ENCODE assay signal across 20 cellular contexts in the genomic region with DNA sequence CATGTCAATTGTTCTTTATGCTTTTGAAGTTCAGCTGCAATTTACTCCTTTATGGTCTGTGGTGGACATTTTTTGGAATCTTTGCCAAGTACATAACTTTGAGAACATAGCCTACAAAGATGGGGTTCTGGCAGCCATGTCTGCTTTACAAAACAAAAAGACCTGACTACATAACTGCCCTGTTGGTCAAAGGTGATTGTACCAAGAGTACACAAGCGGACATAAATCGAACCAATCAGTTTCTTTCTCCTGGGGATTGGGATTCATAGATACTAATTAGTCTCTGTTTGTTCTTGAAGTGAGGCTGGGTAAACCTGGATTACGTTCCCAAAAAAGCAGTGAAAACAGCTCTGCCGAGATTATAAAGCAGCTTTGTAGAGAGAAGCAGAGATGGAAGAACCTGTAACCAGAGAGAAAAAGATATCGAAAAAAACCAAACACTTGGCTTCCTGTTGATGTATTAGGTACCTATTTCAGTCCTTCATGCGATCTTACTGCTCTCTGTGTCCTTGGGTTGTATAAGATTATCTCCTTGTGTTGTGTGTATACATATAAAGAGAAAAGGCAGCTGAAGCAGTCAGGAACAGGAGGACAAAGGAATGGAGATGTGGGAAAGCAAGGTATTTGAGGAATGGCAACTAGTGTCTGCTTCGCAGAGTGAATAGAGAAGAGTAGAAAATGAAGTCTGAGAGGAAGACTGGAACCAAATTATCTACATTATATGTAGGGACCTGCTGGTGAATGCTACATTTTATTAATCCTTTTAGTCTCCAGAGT. TPM values are rescaled to one million over a fixed set of nuclear protein-coding genes. Genes with fewer than 3 reads are reported as not detected.
DNase-seq lines count a peak whose midpoint lies in the region; ATAC-seq and TF ChIP-seq lines count a peak whose summit lies in the region.
"Had no signal": no experiment of that assay in that cellular context is flagged by ENCODE, and none has a peak within 500 bp of the region (broad histone marks: within the 10 kb centered on the region; RNA-seq: fewer than 3 reads in every experiment).

No MANE protein-coding gene starts in this region.

- peak overlapping the region; percentile 10 for H3K27ac Mint-ChIP-seq in activated T-cell treated with anti-CD3 and anti-CD28 coated beads, Interleukin-2, amount 50 U/mL, for 72 hours
- no peak overlapping the region for H3K27ac Mint-ChIP-seq in GM23338
- peak overlapping the region in 1 of 2 donors; percentile 100 for H3K27ac Mint-ChIP-seq in natural killer cell treated with Interleukin-12 subunit alpha and Interleukin-12 subunit beta and Interleukin-15 and Interleukin-18, amount 100 ng/mL, for 72 hours

- no peaks in the 10 kb centered on the region for H3K27me3 ChIP-seq in GM23338 (ENCODE audit: insufficient read depth)
- H3K27me3 ChIP-seq in adipocyte (replicated peaks; ENCODE audit: control insufficient read depth, insufficient read depth, low read length): no peaks in the 10 kb centered on the region
- H3K27me3 ChIP-seq: esophagus muscularis mucosa had no signal

- ATAC-seq in activated T-cell treated with anti-CD3 and anti-CD28 coated beads, Interleukin-2, amount 50 U/mL, for 72 hours (replicated peaks in 1 of 2): no peak
- ATAC-seq in GM23338: no peak
- no peak for ATAC-seq in natural killer cell treated with Interleukin-12 subunit alpha and Interleukin-12 subunit beta and Interleukin-15 and Interleukin-18, amount 100 ng/mL, for 72 hours
- no peak for ATAC-seq in GM18873 (IDR thresholded peaks at IDR 0.05; ENCODE audit: low FRiP score, unreplicated experiment)
- ATAC-seq: GM12878, left ventricle myocardium superior had no signal

- H3K36me3 ChIP-seq in GM23338 (ENCODE audit: insufficient read depth): no peaks in the 10 kb centered on the region
- H3K36me3 ChIP-seq in adipocyte (ENCODE audit: control insufficient read depth, insufficient read depth, low read length, severe bottlenecking): no peaks in the 10 kb centered on the region
- H3K36me3 ChIP-seq: esophagus muscularis mucosa, prostate gland, thoracic aorta had no signal

- H3K4me3 ChIP-seq in GM23338: peak overlapping the region; percentile 27
- H3K4me3 ChIP-seq in adipocyte (ENCODE audit: low read length): no peak overlapping the region
- H3K4me3 ChIP-seq: esophagus muscularis mucosa, GM12878, prostate gland, SK-N-MC, thoracic aorta had no signal

- no peaks in the 10 kb centered on the region for H3K27me3 Mint-ChIP-seq in activated T-cell treated with anti-CD3 and anti-CD28 coated beads, Interleukin-2, amount 50 U/mL, for 72 hours (ENCODE audit: low read depth)
- peaks cover 11% of the 10 kb centered on the region for H3K27me3 Mint-ChIP-seq in GM23338 (ENCODE audit: insufficient read depth, low read depth, poor library complexity)
- no peaks in the 10 kb centered on the region for H3K27me3 Mint-ChIP-seq in natural killer cell treated with Interleukin-12 subunit alpha and Interleukin-12 subunit beta and Interleukin-15 and Interleukin-18, amount 100 ng/mL, for 72 hours

- no peak for TF ChIP-seq CTCF in GM23338 (conservative IDR thresholded peaks at IDR 0.05; ENCODE audit: low read depth in 2 of 2)

- no peak for DNase-seq in activated T-cell treated with anti-CD3 and anti-CD28 coated beads, Interleukin-2, amount 50 U/mL, for 72 hours
- DNase-seq in activated T-cell treated with anti-CD3 and anti-CD28 coated beads for 4 hours (no peak), GM23338 (ENCODE audit: low spot score) (peak; percentile 57), adipocyte (ENCODE audit: low read depth) (peak; percentile 47), T1000 (lab: John Stamatoyannopoulos, UW) (no peak), KG1 (lab: John Stamatoyannopoulos, UW) (no peak)
- DNase-seq in natural killer cell treated with Interleukin-12 subunit alpha and Interleukin-12 subunit beta and Interleukin-15 and Interleukin-18, amount 100 ng/mL, for 72 hours (ENCODE audit: low spot score): no peak
- DNase-seq: central memory CD4-positive, alpha-beta T cell; left ventricle myocardium superior; NCI-H2081; NCI-H524 treated with DMSO at 0.1 percent for 48 hours; PC-9; stimulated activated CD4-positive, alpha-beta T cell treated with anti-CD3 and anti-CD28 coated beads, Interleukin-4, amount 100 ng/mL, for 4 hours; stimulated activated CD8-positive, alpha-beta memory T cell treated with anti-CD3 and anti-CD28 coated beads, Interleukin-4, amount 100 ng/mL, for 48 hours had no signal

- H2AFZ ChIP-seq in GM23338: no peak overlapping the region
- H2AFZ ChIP-seq: PC-9 had no signal

- peak overlapping the region; percentile 85; the same call in 1 of the 2 replicates for H3K4me2 ChIP-seq in GM23338

- peaks cover 16% of the 10 kb centered on the region for H3K79me2 ChIP-seq in GM23338 (replicated peaks; ENCODE audit: insufficient read depth)

- H3F3A ChIP-seq in GM23338 (replicated peaks; ENCODE audit: low read depth): no peaks in the 10 kb centered on the region

- H3K36me3 Mint-ChIP-seq in activated T-cell treated with anti-CD3 and anti-CD28 coated beads, Interleukin-2, amount 50 U/mL, for 72 hours (ENCODE audit: insufficient read depth in 2 of 2): peaks cover 1 to 3% of the 10 kb centered on the region in 2 donors
- H3K36me3 Mint-ChIP-seq in GM23338 (ENCODE audit: low read depth): no peaks in the 10 kb centered on the region; the same call in 2 of the 3 replicates
- peaks cover 6% of the 10 kb centered on the region for H3K36me3 Mint-ChIP-seq in natural killer cell treated with Interleukin-12 subunit alpha and Interleukin-12 subunit beta and Interleukin-15 and Interleukin-18, amount 100 ng/mL, for 72 hours

- 0 out of 2 replicates have a peak overlapping the region, but pooled peaks have one; percentile 1 for H3K27ac ChIP-seq in GM23338 (ENCODE audit: low read depth)
- H3K27ac ChIP-seq: esophagus muscularis mucosa, PC-9, prostate gland, SK-N-MC, thoracic aorta had no signal

- H3K9me3 ChIP-seq in adipocyte (ENCODE audit: control insufficient read depth, low read length): no peaks in the 10 kb centered on the region
- H3K9me3 ChIP-seq: esophagus muscularis mucosa, prostate gland, thoracic aorta had no signal

- no peak overlapping the region for H3K9ac ChIP-seq in adipocyte (ENCODE audit: low read length)

- peaks cover 10% of the 10 kb centered on the region for H4K20me1 ChIP-seq in GM23338 (replicated peaks; ENCODE audit: insufficient read depth)

- no peaks in the 10 kb centered on the region for H3K9me2 ChIP-seq in GM23338 (ENCODE audit: insufficient read depth)

- H3K4me1 ChIP-seq in GM23338 (ENCODE audit: insufficient read depth): peaks cover 26% of the 10 kb centered on the region
- peaks cover 19% of the 10 kb centered on the region for H3K4me1 ChIP-seq in adipocyte (ENCODE audit: control insufficient read depth, insufficient read depth, low read length)

- H3K4me3 Mint-ChIP-seq in activated T-cell treated with anti-CD3 and anti-CD28 coated beads, Interleukin-2, amount 50 U/mL, for 72 hours: peak overlapping the region in 1 of 2 donors; percentile 17
- peak overlapping the region; percentile 25 for H3K4me3 Mint-ChIP-seq in GM23338
- peak overlapping the region; percentile 5 for H3K4me3 Mint-ChIP-seq in natural killer cell treated with Interleukin-12 subunit alpha and Interleukin-12 subunit beta and Interleukin-15 and Interleukin-18, amount 100 ng/mL, for 72 hours

- H3K9me3 Mint-ChIP-seq in activated T-cell treated with anti-CD3 and anti-CD28 coated beads, Interleukin-2, amount 50 U/mL, for 72 hours: no peaks in the 10 kb centered on the region
- H3K9me3 Mint-ChIP-seq in GM23338: peaks cover 3% of the 10 kb centered on the region; the same call in 1 of the 3 replicates
- H3K9me3 Mint-ChIP-seq in natural killer cell treated with Interleukin-12 subunit alpha and Interleukin-12 subunit beta and Interleukin-15 and Interleukin-18, amount 100 ng/mL, for 72 hours: no peaks in the 10 kb centered on the region

- peaks cover 32% of the 10 kb centered on the region for H3K4me1 Mint-ChIP-seq in activated T-cell treated with anti-CD3 and anti-CD28 coated beads, Interleukin-2, amount 50 U/mL, for 72 hours (ENCODE audit: low read depth)
- H3K4me1 Mint-ChIP-seq in GM23338: peaks cover 25% of the 10 kb centered on the region
- peaks cover 22 to 27% of the 10 kb centered on the region in 2 donors for H3K4me1 Mint-ChIP-seq in natural killer cell treated with Interleukin-12 subunit alpha and Interleukin-12 subunit beta and Interleukin-15 and Interleukin-18, amount 100 ng/mL, for 72 hours (ENCODE audit: low read depth in 2 of 2)

TF ChIP-seq in GM23338, 12 proteins besides CTCF, POLR2A, EP300 and RAD21 (continues in another document):
- TF ChIP-seq EZH2 (IDR thresholded peaks at IDR 0.05; ENCODE audit: low read depth, unreplicated experiment): no peak
- TF ChIP-seq ZNF114 (CRISPR knock-in tag; IDR thresholded peaks at IDR 0.05): no peak
- TF ChIP-seq CREB1 (CRISPR knock-in tag; IDR thresholded peaks at IDR 0.05; ENCODE audit: low read depth): no peak
- TF ChIP-seq, protein P1, sequence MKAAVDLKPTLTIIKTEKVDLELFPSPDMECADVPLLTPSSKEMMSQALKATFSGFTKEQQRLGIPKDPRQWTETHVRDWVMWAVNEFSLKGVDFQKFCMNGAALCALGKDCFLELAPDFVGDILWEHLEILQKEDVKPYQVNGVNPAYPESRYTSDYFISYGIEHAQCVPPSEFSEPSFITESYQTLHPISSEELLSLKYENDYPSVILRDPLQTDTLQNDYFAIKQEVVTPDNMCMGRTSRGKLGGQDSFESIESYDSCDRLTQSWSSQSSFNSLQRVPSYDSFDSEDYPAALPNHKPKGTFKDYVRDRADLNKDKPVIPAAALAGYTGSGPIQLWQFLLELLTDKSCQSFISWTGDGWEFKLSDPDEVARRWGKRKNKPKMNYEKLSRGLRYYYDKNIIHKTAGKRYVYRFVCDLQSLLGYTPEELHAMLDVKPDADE (IDR thresholded peaks at IDR 0.05): no peak

RNA-seq across cellular contexts. Expression of gene ZFAND3, which starts 2.7 kb away (rescaled TPM):
- 100 to 1,000 TPM in 1 of 2 donors, 10 to 100 TPM in 1; 93.9 to 114 TPM for total RNA-seq in activated T-cell treated with anti-CD3 and anti-CD28 coated beads, Interleukin-2, amount 50 U/mL, for 72 hours
- 28.2 and 31.8 TPM in 2 replicates for total RNA-seq in GM23338 (2014; rRNA removed; shearing (Covaris generic))
- polyA plus RNA-seq in GM23338 (2016; fragmentation: Nextera tagmentation; extraction: Ambion mirVana): 14.2 and 16.9 TPM in 2 replicates
- 100 to 1,000 TPM in 1 of 2 donors, 10 to 100 TPM in 1; 51.0 to 100 TPM for total RNA-seq in natural killer cell treated with Interleukin-12 subunit alpha and Interleukin-12 subunit beta and Interleukin-15 and Interleukin-18, amount 100 ng/mL, for 72 hours

Comparison
In these comparisons a context has a peak if more than half of its experiments do, and no peak if none do; other contexts are left out.
1. DNase-seq: peak in GM23338 (single experiment) and adipocyte (single experiment); none in activated T-cell treated with anti-CD3 and anti-CD28 coated beads, Interleukin-2, amount 50 U/mL, for 72 hours (0 of 2), activated T-cell treated with anti-CD3 and anti-CD28 coated beads for 4 hours (single experiment), natural killer cell treated with Interleukin-12 subunit alpha and Interleukin-12 subunit beta and Interleukin-15 and Interleukin-18, amount 100 ng/mL, for 72 hours (single experiment), T1000 (single experiment) and KG1 (single experiment).